ENCODE assay signal across 37 cellular contexts in the genomic region with DNA sequence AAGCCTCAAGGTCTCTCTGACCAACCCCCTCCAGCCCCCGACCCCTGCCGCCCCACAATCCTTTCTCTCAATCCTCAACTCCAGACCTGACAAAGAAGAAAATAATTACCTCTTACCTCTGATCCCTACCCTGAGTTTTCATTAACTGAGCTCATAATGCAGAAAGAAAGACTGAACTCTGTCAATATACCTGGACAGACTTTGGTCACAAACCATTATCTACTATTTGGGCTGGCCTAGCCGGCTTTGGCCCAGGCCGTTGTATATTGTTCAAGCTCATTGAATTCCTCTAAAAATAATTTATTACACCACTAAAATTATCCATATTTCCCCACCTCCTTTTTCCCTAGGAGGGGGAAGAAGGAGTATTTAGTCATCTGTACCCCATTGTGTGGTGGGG. TPM values are rescaled to one million over a fixed set of nuclear protein-coding genes. Genes with fewer than 3 reads are reported as not detected.
"Had no signal": no experiment of that assay in that cellular context is flagged by ENCODE, and none has a peak within 500 bp of the region (broad histone marks: within the 10 kb centered on the region; RNA-seq: fewer than 3 reads in every experiment).

No MANE protein-coding gene starts in this region.

- H3K4me1 ChIP-seq: gastroesophageal sphincter had no signal

- H3K27me3 ChIP-seq: brain microvascular endothelial cell, esophagus squamous epithelium, gastroesophageal sphincter, heart right ventricle had no signal

- H3K4me3 ChIP-seq: esophagus squamous epithelium, gastroesophageal sphincter, heart right ventricle had no signal

- FAIRE-seq: astrocyte, bronchial epithelial cell, colon, endometrium, endothelial cell of umbilical vein had no signal

- H3K9me3 ChIP-seq: esophagus squamous epithelium had no signal

- H3K27ac ChIP-seq: brain microvascular endothelial cell, epithelial cell of prostate, esophagus squamous epithelium, gastroesophageal sphincter, WERI-Rb-1 had no signal

- ATAC-seq: activated CD4-positive, CD25-positive, alpha-beta regulatory T cell treated with anti-CD3 and anti-CD28 coated beads, Interleukin-2, amount 50 U/mL, for 24 hours; activated CD8-positive, alpha-beta T cell treated with anti-CD3 and anti-CD28 coated beads for 36 hours; activated naive CD4-positive, alpha-beta T cell treated with anti-CD3 and anti-CD28 coated beads, Interleukin-2, amount 50 U/mL, for 72 hours; activated T-cell treated with anti-CD3 and anti-CD28 coated beads, Interleukin-2, amount 50 U/mL, for 4 hours; activated T-helper 17 cell treated with anti-CD3 and anti-CD28 coated beads, Interleukin-2, amount 50 U/mL, for 72 hours; gastroesophageal sphincter; T-helper 17 cell had no signal

- H3K36me3 ChIP-seq: brain microvascular endothelial cell, esophagus squamous epithelium, gastroesophageal sphincter, heart right ventricle, WERI-Rb-1 had no signal

- DNase-seq: activated B cell treated with CpG ODN at 0.5 μM for 24 hours; activated CD4-positive, alpha-beta T cell treated with anti-CD3 and anti-CD28 coated beads for 48 hours; activated CD4-positive, alpha-beta T cell treated with anti-CD3 and anti-CD28 coated beads, Interleukin-2, amount 50 U/mL, for 1 hour; activated CD4-positive, alpha-beta T cell treated with anti-CD3 and anti-CD28 coated beads, Interleukin-2, amount 50 U/mL, for 48 hours; activated CD8-positive, alpha-beta memory T cell treated with anti-CD3 and anti-CD28 coated beads for 24 hours; activated CD8-positive, alpha-beta T cell treated with anti-CD3 and anti-CD28 coated beads for 36 hours; activated effector memory CD4-positive, alpha-beta T cell treated with Interleukin-2 at 50 U/mL for 16 hours; activated gamma-delta T cell treated with Interleukin-2 at 50 U/mL for 16 hours; activated naive CD4-positive, alpha-beta T cell treated with Interleukin-2 at 50 U/mL for 16 hours; activated naive CD8-positive, alpha-beta T cell treated with anti-CD3 and anti-CD28 coated beads, Interleukin-2, amount 10 ng/mL, durations not matched to agents 7 days and 5 days; activated T-cell treated with anti-CD3 and anti-CD28 coated beads, Interleukin-2, amount 50 U/mL, for 4 hours; brain microvascular endothelial cell; caudate nucleus; cortex of kidney; dermis blood vessel endothelial cell; effector CD8-positive, alpha-beta T cell; esophagus squamous epithelium; foreskin melanocyte; heart right ventricle; T-helper 1 cell; T-helper 17 cell; T1000; WERI-Rb-1 had no signal

RNA-seq across cellular contexts. Expression of gene SPTSSB, which starts 29.3 kb away (rescaled TPM):
- total RNA-seq: activated B cell treated with CpG ODN at 0.5 μM for 24 hours; activated CD8-positive, alpha-beta T cell treated with anti-CD3 and anti-CD28 coated beads for 36 hours; activated naive CD4-positive, alpha-beta T cell treated with anti-CD3 and anti-CD28 coated beads, Interleukin-2, amount 50 U/mL, for 72 hours; activated T-helper 17 cell treated with anti-CD3 and anti-CD28 coated beads, Interleukin-2, amount 50 U/mL, for 72 hours; chondrocyte; dermis blood vessel endothelial cell; endothelial cell of umbilical vein; fibroblast of villous mesenchyme; glomerular endothelial cell had no signal
- polyA plus RNA-seq: endothelial cell of umbilical vein, fibroblast of lung had no signal
